Comparison of ENCODE assay signal across 12 cellular contexts in the genomic region with DNA sequence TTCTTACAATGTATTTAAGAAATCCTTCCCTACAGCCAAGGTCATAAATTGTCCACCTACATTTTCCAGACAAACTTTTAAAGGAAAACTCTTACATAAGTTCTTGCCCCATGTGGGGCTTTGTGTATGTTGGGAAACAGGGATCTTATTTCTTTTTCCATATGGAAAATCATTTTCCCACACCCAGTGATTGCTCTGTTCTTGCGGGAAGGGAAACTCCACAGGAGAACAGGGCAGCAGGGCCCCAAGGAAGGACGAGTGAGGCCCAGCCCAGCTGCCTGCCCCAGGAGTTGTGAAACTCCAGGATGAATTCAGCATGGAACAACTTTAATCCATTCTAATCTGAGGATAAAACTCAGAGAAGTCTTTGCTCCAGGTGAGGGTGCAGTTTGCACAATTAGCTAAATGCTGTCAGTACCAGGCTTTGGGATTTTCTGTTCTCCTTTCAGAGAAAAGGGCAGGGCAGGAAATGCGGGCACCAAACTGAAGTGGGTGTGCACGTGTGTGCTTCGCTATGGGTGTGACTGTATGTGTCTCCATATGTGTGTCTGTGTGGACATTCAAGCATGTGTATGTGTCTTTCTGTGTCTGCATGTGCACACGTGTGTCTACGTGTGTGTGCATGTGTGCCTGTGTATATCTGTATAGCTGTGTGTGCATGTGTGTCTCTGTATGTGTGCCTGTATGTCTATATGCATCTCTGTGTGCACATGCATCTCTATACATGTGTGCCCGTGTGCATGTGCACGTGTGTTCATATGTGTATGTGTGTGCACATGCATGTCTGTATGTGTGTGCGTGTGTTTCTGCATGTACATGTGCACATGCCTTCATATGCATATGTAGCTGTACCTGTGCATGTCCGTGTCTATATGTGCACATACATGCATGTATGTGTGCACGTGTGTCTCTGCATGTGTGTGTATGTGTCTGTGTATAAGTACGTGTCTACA.
DNase-seq lines count a peak whose midpoint lies in the region; ATAC-seq and TF ChIP-seq lines count a peak whose summit lies in the region.
"Had no signal": no experiment of that assay in that cellular context is flagged by ENCODE, and none has a peak within 500 bp of the region (broad histone marks: within the 10 kb centered on the region; RNA-seq: fewer than 3 reads in every experiment).

No MANE protein-coding gene starts in this region.

- POLR2A ChIA-PET in activated CD8-positive, alpha-beta T cell treated with anti-CD3 and anti-CD28 coated beads for 36 hours (lab: Charles Lee) = no interaction called here
- POLR2A ChIA-PET in activated CD8-positive, alpha-beta T cell treated with anti-CD3 and anti-CD28 coated beads, Interleukin-2, amount 10 ng/mL, durations not matched to agents 7 days and 5 days (lab: Charles Lee) = no interaction called here
- POLR2A ChIA-PET in naive thymus-derived CD8-positive, alpha-beta T cell (lab: Charles Lee) = no interaction called here

- peak overlapping the region in 3 of 4 donors; percentile 55 to 73 (median 61) for H3K27ac ChIP-seq in tibial nerve

- intact Hi-C loops in activated CD8-positive, alpha-beta T cell treated with anti-CD3 and anti-CD28 coated beads for 36 hours (cut with micrococcal nuclease) = no loop called here
- intact Hi-C loops in lower leg skin (cut with DNase I; ENCODE audit: low total_unique reads) = no loop called here

- peak; percentile 15 for DNase-seq in activated CD8-positive, alpha-beta T cell treated with anti-CD3 and anti-CD28 coated beads for 36 hours
- no peak for DNase-seq in activated CD8-positive, alpha-beta T cell treated with anti-CD3 and anti-CD28 coated beads, Interleukin-2, amount 10 ng/mL, durations not matched to agents 7 days and 5 days
- DNase-seq in astrocyte of the hippocampus (ENCODE audit: low read depth, low spot score) (peak; percentile 43), kidney tubule cell (ENCODE audit: low spot score) (peak; percentile 18), tibial nerve (ENCODE audit: low spot score in 2 of 2) (no peak), lower leg skin (ENCODE audit: low spot score in 2 of 2) (no peak)
- no peak for DNase-seq in activated naive CD4-positive, alpha-beta T cell treated with anti-CD3 and anti-CD28 coated beads, Interleukin-2, amount 10 ng/mL, durations not matched to agents 7 days and 5 days
- DNase-seq in naive thymus-derived CD8-positive, alpha-beta T cell = no peak
- DNase-seq: activated CD8-positive, alpha-beta memory T cell treated with anti-CD3 and anti-CD28 coated beads for 24 hours; effector CD4-positive, alpha-beta T cell; NCI-H526 had no signal

- peaks cover 9% of the 10 kb centered on the region for H3K4me1 Mint-ChIP-seq in activated CD8-positive, alpha-beta T cell treated with anti-CD3 and anti-CD28 coated beads for 36 hours (ENCODE audit: low read depth)
- peaks cover 9% of the 10 kb centered on the region for H3K4me1 Mint-ChIP-seq in activated CD8-positive, alpha-beta T cell treated with anti-CD3 and anti-CD28 coated beads, Interleukin-2, amount 10 ng/mL, durations not matched to agents 7 days and 5 days (ENCODE audit: low read depth)
- H3K4me1 Mint-ChIP-seq in activated naive CD4-positive, alpha-beta T cell treated with anti-CD3 and anti-CD28 coated beads, Interleukin-2, amount 10 ng/mL, durations not matched to agents 7 days and 5 days = peaks cover 10% of the 10 kb centered on the region
- peaks cover 0 to 14% (median 6%) of the 10 kb centered on the region in 4 donors for H3K4me1 Mint-ChIP-seq in naive thymus-derived CD8-positive, alpha-beta T cell

- peaks cover 7% of the 10 kb centered on the region for H3K27me3 Mint-ChIP-seq in activated CD8-positive, alpha-beta T cell treated with anti-CD3 and anti-CD28 coated beads for 36 hours
- peaks cover 4% of the 10 kb centered on the region for H3K27me3 Mint-ChIP-seq in activated CD8-positive, alpha-beta T cell treated with anti-CD3 and anti-CD28 coated beads, Interleukin-2, amount 10 ng/mL, durations not matched to agents 7 days and 5 days (ENCODE audit: low read depth)
- H3K27me3 Mint-ChIP-seq in activated naive CD4-positive, alpha-beta T cell treated with anti-CD3 and anti-CD28 coated beads, Interleukin-2, amount 10 ng/mL, durations not matched to agents 7 days and 5 days = peaks cover 7% of the 10 kb centered on the region
- peaks cover 2 to 15% (median 8%) of the 10 kb centered on the region in 5 donors for H3K27me3 Mint-ChIP-seq in naive thymus-derived CD8-positive, alpha-beta T cell

- H3K4me3 ChIP-seq in tibial nerve = no peak overlapping the region
- no peak overlapping the region for H3K4me3 ChIP-seq in lower leg skin (ENCODE audit: low read depth, poor library complexity, severe bottlenecking)

- no peaks in the 10 kb centered on the region for H3K36me3 ChIP-seq in tibial nerve

- H3K4me1 ChIP-seq in tibial nerve = peaks cover 0 to 56% (median 27%) of the 10 kb centered on the region in 4 donors

- 78 to 82% methylated on average over 13 of the region's 13 CpGs for WGBS in tibial nerve, 2 donors
- 66 to 79% methylated on average over 13 of the region's 13 CpGs for WGBS in lower leg skin, 2 donors

- H3K27me3 ChIP-seq in tibial nerve = no peaks in the 10 kb centered on the region

- TF ChIP-seq CTCF in activated CD8-positive, alpha-beta T cell treated with anti-CD3 and anti-CD28 coated beads for 36 hours (IDR thresholded peaks at IDR 0.05) = no peak
- TF ChIP-seq CTCF in tibial nerve (IDR thresholded peaks at IDR 0.05) = no peak
- no peak for TF ChIP-seq CTCF in lower leg skin (IDR thresholded peaks at IDR 0.05)

- CTCF ChIA-PET in activated CD8-positive, alpha-beta T cell treated with anti-CD3 and anti-CD28 coated beads for 36 hours (lab: Charles Lee) = no interaction called here
- CTCF ChIA-PET in activated CD8-positive, alpha-beta T cell treated with anti-CD3 and anti-CD28 coated beads, Interleukin-2, amount 10 ng/mL, durations not matched to agents 7 days and 5 days (lab: Charles Lee) = no interaction called here
- CTCF ChIA-PET in activated naive CD4-positive, alpha-beta T cell treated with anti-CD3 and anti-CD28 coated beads, Interleukin-2, amount 10 ng/mL, durations not matched to agents 7 days and 5 days (lab: Charles Lee) = no interaction called here

- H3K27ac Mint-ChIP-seq in activated CD8-positive, alpha-beta T cell treated with anti-CD3 and anti-CD28 coated beads for 36 hours = no peak overlapping the region
- no peak overlapping the region for H3K27ac Mint-ChIP-seq in activated CD8-positive, alpha-beta T cell treated with anti-CD3 and anti-CD28 coated beads, Interleukin-2, amount 10 ng/mL, durations not matched to agents 7 days and 5 days
- no peak overlapping the region for H3K27ac Mint-ChIP-seq in activated naive CD4-positive, alpha-beta T cell treated with anti-CD3 and anti-CD28 coated beads, Interleukin-2, amount 10 ng/mL, durations not matched to agents 7 days and 5 days
- H3K27ac Mint-ChIP-seq in naive thymus-derived CD8-positive, alpha-beta T cell = peak overlapping the region in 1 of 10 donors; percentile 19
- H3K27ac Mint-ChIP-seq: B cell had no signal

- H3K36me3 Mint-ChIP-seq in activated CD8-positive, alpha-beta T cell treated with anti-CD3 and anti-CD28 coated beads for 36 hours (ENCODE audit: low read depth) = no peaks in the 10 kb centered on the region
- no peaks in the 10 kb centered on the region for H3K36me3 Mint-ChIP-seq in activated CD8-positive, alpha-beta T cell treated with anti-CD3 and anti-CD28 coated beads, Interleukin-2, amount 10 ng/mL, durations not matched to agents 7 days and 5 days (ENCODE audit: low read depth)
- H3K36me3 Mint-ChIP-seq in activated naive CD4-positive, alpha-beta T cell treated with anti-CD3 and anti-CD28 coated beads, Interleukin-2, amount 10 ng/mL, durations not matched to agents 7 days and 5 days = no peaks in the 10 kb centered on the region
- H3K36me3 Mint-ChIP-seq in naive thymus-derived CD8-positive, alpha-beta T cell = no peaks in the 10 kb centered on the region

- TF ChIP-seq EP300 in tibial nerve (IDR thresholded peaks at IDR 0.05) = no peak

- H3K9me3 Mint-ChIP-seq in activated CD8-positive, alpha-beta T cell treated with anti-CD3 and anti-CD28 coated beads for 36 hours = no peaks in the 10 kb centered on the region
- H3K9me3 Mint-ChIP-seq in activated CD8-positive, alpha-beta T cell treated with anti-CD3 and anti-CD28 coated beads, Interleukin-2, amount 10 ng/mL, durations not matched to agents 7 days and 5 days (ENCODE audit: insufficient read depth) = no peaks in the 10 kb centered on the region
- no peaks in the 10 kb centered on the region for H3K9me3 Mint-ChIP-seq in activated naive CD4-positive, alpha-beta T cell treated with anti-CD3 and anti-CD28 coated beads, Interleukin-2, amount 10 ng/mL, durations not matched to agents 7 days and 5 days
- H3K9me3 Mint-ChIP-seq in naive thymus-derived CD8-positive, alpha-beta T cell = no peaks in the 10 kb centered on the region

- no peak overlapping the region for H3K4me3 Mint-ChIP-seq in activated CD8-positive, alpha-beta T cell treated with anti-CD3 and anti-CD28 coated beads for 36 hours
- H3K4me3 Mint-ChIP-seq in activated CD8-positive, alpha-beta T cell treated with anti-CD3 and anti-CD28 coated beads, Interleukin-2, amount 10 ng/mL, durations not matched to agents 7 days and 5 days = no peak overlapping the region
- no peak overlapping the region for H3K4me3 Mint-ChIP-seq in activated naive CD4-positive, alpha-beta T cell treated with anti-CD3 and anti-CD28 coated beads, Interleukin-2, amount 10 ng/mL, durations not matched to agents 7 days and 5 days
- H3K4me3 Mint-ChIP-seq in naive thymus-derived CD8-positive, alpha-beta T cell = no peak overlapping the region
- H3K4me3 Mint-ChIP-seq: B cell had no signal

- H3K9me3 ChIP-seq in tibial nerve = no peaks in the 10 kb centered on the region

- TF ChIP-seq POLR2A in tibial nerve (IDR thresholded peaks at IDR 0.05) (no peak), lower leg skin (IDR thresholded peaks at IDR 0.05) (no peak)

- ATAC-seq in activated CD8-positive, alpha-beta T cell treated with anti-CD3 and anti-CD28 coated beads for 36 hours = no peak
- ATAC-seq in activated CD8-positive, alpha-beta T cell treated with anti-CD3 and anti-CD28 coated beads, Interleukin-2, amount 10 ng/mL, durations not matched to agents 7 days and 5 days = no peak
- no peak for ATAC-seq in naive thymus-derived CD8-positive, alpha-beta T cell

Comparison
In these comparisons a context has a peak if more than half of its experiments do, and no peak if none do; other contexts are left out.
1. DNase-seq: peak in activated CD8-positive, alpha-beta T cell treated with anti-CD3 and anti-CD28 coated beads for 36 hours (single experiment), astrocyte of the hippocampus (single experiment) and kidney tubule cell (single experiment); none in activated CD8-positive, alpha-beta T cell treated with anti-CD3 and anti-CD28 coated beads, Interleukin-2, amount 10 ng/mL, durations not matched to agents 7 days and 5 days (single experiment), tibial nerve (0 of 2), activated naive CD4-positive, alpha-beta T cell treated with anti-CD3 and anti-CD28 coated beads, Interleukin-2, amount 10 ng/mL, durations not matched to agents 7 days and 5 days (single experiment), naive thymus-derived CD8-positive, alpha-beta T cell (0 of 10) and lower leg skin (0 of 2).